ENCODE assay signal across 24 cellular contexts in genomic region chr10:4998671-4999070, GRCh38. TPM values are rescaled to one million over a fixed set of nuclear protein-coding genes. Genes with fewer than 3 reads are reported as not detected.
DNase-seq lines count a peak whose midpoint lies in the region; ATAC-seq, FAIRE-seq and TF ChIP-seq lines count a peak whose summit lies in the region.
"Had no signal": no experiment of that assay in that cellular context is flagged by ENCODE, and none has a peak within 500 bp of the region (broad histone marks: within the 10 kb centered on the region; RNA-seq: fewer than 3 reads in every experiment).

No MANE protein-coding gene starts in this region.

- no peak for FAIRE-seq in pancreas (lab: Jason Lieb, UNC)
- FAIRE-seq: D721Med, G401.6, GM12891, GM19239 had no signal

- no peak overlapping the region for H3K4me3 ChIP-seq in pancreas
- H3K4me3 ChIP-seq: BLaER1 had no signal

- no peaks in the 10 kb centered on the region for H3K27me3 ChIP-seq in pancreas
- H3K27me3 ChIP-seq: BE2C, BLaER1 had no signal

- intact Hi-C loops in activated CD4-positive, alpha-beta T cell treated with anti-CD3 and anti-CD28 coated beads, Interleukin-2, amount 10 ng/mL, durations not matched to agents 24 days and 14 days (cut with micrococcal nuclease): no loop called here
- intact Hi-C loops in pancreas (cut with DNase I): no loop called here

- no peaks in the 10 kb centered on the region for H3K4me1 Mint-ChIP-seq in activated CD4-positive, alpha-beta T cell treated with anti-CD3 and anti-CD28 coated beads, Interleukin-2, amount 10 ng/mL, durations not matched to agents 24 days and 14 days
- no peaks in the 10 kb centered on the region for H3K4me1 Mint-ChIP-seq in T-helper 17 cell
- H3K4me1 Mint-ChIP-seq: CD14-positive monocyte; CD4-positive, alpha-beta memory T cell; CD4-positive, CD25-positive, alpha-beta regulatory T cell; CD8-positive, alpha-beta memory T cell had no signal

- H3K4me3 Mint-ChIP-seq in activated CD4-positive, alpha-beta T cell treated with anti-CD3 and anti-CD28 coated beads, Interleukin-2, amount 10 ng/mL, durations not matched to agents 24 days and 14 days: no peak overlapping the region
- peak overlapping the region; percentile 37 for H3K4me3 Mint-ChIP-seq in T-helper 17 cell
- H3K4me3 Mint-ChIP-seq: CD14-positive monocyte; CD4-positive, alpha-beta memory T cell; CD4-positive, CD25-positive, alpha-beta regulatory T cell; CD8-positive, alpha-beta memory T cell had no signal

- no peak for TF ChIP-seq CTCF in pancreas (IDR thresholded peaks at IDR 0.05)

- H3K9me3 Mint-ChIP-seq in activated CD4-positive, alpha-beta T cell treated with anti-CD3 and anti-CD28 coated beads, Interleukin-2, amount 10 ng/mL, durations not matched to agents 24 days and 14 days: no peaks in the 10 kb centered on the region
- H3K9me3 Mint-ChIP-seq: CD4-positive, alpha-beta memory T cell; CD4-positive, CD25-positive, alpha-beta regulatory T cell; CD8-positive, alpha-beta memory T cell had no signal

- H3K4me1 ChIP-seq in pancreas: no peaks in the 10 kb centered on the region
- H3K4me1 ChIP-seq: BE2C, BLaER1 had no signal

- ATAC-seq in T-helper 17 cell: no peak
- peak; percentile 0 for ATAC-seq in left lobe of liver
- ATAC-seq in pancreas: no peak

- WGBS in pancreas, 2 donors: 88 to 89% methylated on average over 5 of the region's 5 CpGs

- H3K36me3 Mint-ChIP-seq in activated CD4-positive, alpha-beta T cell treated with anti-CD3 and anti-CD28 coated beads, Interleukin-2, amount 10 ng/mL, durations not matched to agents 24 days and 14 days (ENCODE audit: low read depth): no peaks in the 10 kb centered on the region
- H3K36me3 Mint-ChIP-seq in T-helper 17 cell (ENCODE audit: low read depth): no peaks in the 10 kb centered on the region
- H3K36me3 Mint-ChIP-seq: CD14-positive monocyte; CD4-positive, alpha-beta memory T cell; CD4-positive, CD25-positive, alpha-beta regulatory T cell; CD8-positive, alpha-beta memory T cell had no signal

- no peaks in the 10 kb centered on the region for H3K36me3 ChIP-seq in pancreas
- H3K36me3 ChIP-seq: BE2C, BLaER1 had no signal

- H3K27ac Mint-ChIP-seq in activated CD4-positive, alpha-beta T cell treated with anti-CD3 and anti-CD28 coated beads, Interleukin-2, amount 10 ng/mL, durations not matched to agents 24 days and 14 days: no peak overlapping the region
- H3K27ac Mint-ChIP-seq in T-helper 17 cell: no peak overlapping the region
- H3K27ac Mint-ChIP-seq: CD4-positive, CD25-positive, alpha-beta regulatory T cell had no signal

- no peaks in the 10 kb centered on the region for H3K27me3 Mint-ChIP-seq in activated CD4-positive, alpha-beta T cell treated with anti-CD3 and anti-CD28 coated beads, Interleukin-2, amount 10 ng/mL, durations not matched to agents 24 days and 14 days
- H3K27me3 Mint-ChIP-seq in T-helper 17 cell: peaks cover 26% of the 10 kb centered on the region

- DNase-seq in activated CD4-positive, alpha-beta T cell treated with anti-CD3 and anti-CD28 coated beads, Interleukin-2, amount 10 ng/mL, durations not matched to agents 24 days and 14 days: peak; percentile 2
- no peak for DNase-seq in activated CD4-positive, alpha-beta T cell treated with anti-CD3 and anti-CD28 coated beads, Interleukin-2, amount 50 U/mL, for 48 hours
- DNase-seq in T-helper 17 cell: no peak
- DNase-seq in left lobe of liver (ENCODE audit: low spot score): no peak
- no peak for DNase-seq in NCI-H1694 treated with DMSO at 0.1 percent for 48 hours (lab: John Stamatoyannopoulos, UW)
- DNase-seq in NCI-H146 (lab: John Stamatoyannopoulos, UW): no peak
- no peak for DNase-seq in pancreas
- DNase-seq: ACHN; BE2C; C1 segment of cervical spinal cord; Calu3; CD4-positive, alpha-beta memory T cell; CD4-positive, CD25-positive, alpha-beta regulatory T cell; CD8-positive, alpha-beta memory T cell; COR-L47; DMS79 treated with DMSO at 0.1 percent for 48 hours; GF-D8 had no signal

- H3K9me3 ChIP-seq in T-helper 17 cell (ENCODE audit: control insufficient read depth, low read length, poor library complexity, severe bottlenecking): no peaks in the 10 kb centered on the region
- no peaks in the 10 kb centered on the region for H3K9me3 ChIP-seq in pancreas
- H3K9me3 ChIP-seq: BE2C, BLaER1 had no signal

- H3K27ac ChIP-seq in pancreas: no peak overlapping the region
- H3K27ac ChIP-seq: 22Rv1, BLaER1 had no signal

RNA-seq across cellular contexts. Expression of gene AKR1C2, which starts 5.0 kb away (rescaled TPM):
- total RNA-seq in activated CD4-positive, alpha-beta T cell treated with anti-CD3 and anti-CD28 coated beads, Interleukin-2, amount 10 ng/mL, durations not matched to agents 24 days and 14 days: not detected in 2 replicates
- total RNA-seq in T-helper 17 cell (not detected), left lobe of liver (1,010 TPM), pancreas (10 to 100 TPM in 1 of 6 donors, 1 to 10 TPM in 5; 3.2 to 10.9 (median 5.6) TPM)
- polyA plus RNA-seq in pancreas: 1 to 10 TPM; 2.9 to 5.1 TPM
- total RNA-seq: CD4-positive, alpha-beta memory T cell; CD4-positive, CD25-positive, alpha-beta regulatory T cell; CD8-positive, alpha-beta memory T cell had no signal
- polyA plus RNA-seq: CD14-positive monocyte; CD4-positive, alpha-beta memory T cell; CD4-positive, CD25-positive, alpha-beta regulatory T cell; CD8-positive, alpha-beta memory T cell had no signal

RNA-seq across cellular contexts. Expression of gene AKR1C1, which starts 35.5 kb away (rescaled TPM):
- 0.62 and 1.0 TPM in 2 replicates for total RNA-seq in activated CD4-positive, alpha-beta T cell treated with anti-CD3 and anti-CD28 coated beads, Interleukin-2, amount 10 ng/mL, durations not matched to agents 24 days and 14 days
- total RNA-seq in T-helper 17 cell (1 to 10 TPM; 1.0 to 1.2 TPM), left lobe of liver (379 TPM), pancreas (10 to 100 TPM in 2 of 6 donors, 1 to 10 TPM in 4; 4.1 to 17.4 (median 8.8) TPM)
- 10 to 100 TPM in 1 of 2 donors, 1 to 10 TPM in 1; 9.2 to 11.8 TPM for polyA plus RNA-seq in pancreas
- polyA plus RNA-seq: CD8-positive, alpha-beta memory T cell had no signal

Comparison
In these comparisons a context has a peak if more than half of its experiments do, and no peak if none do; other contexts are left out.
1. RNA of gene AKR1C2, which starts 5.0 kb away (total RNA-seq): 1,010 TPM in left lobe of liver (single experiment); 3.2 to 10.9 TPM in pancreas, not detected in T-helper 17 cell and not detected in activated CD4-positive, alpha-beta T cell treated with anti-CD3 and anti-CD28 coated beads, Interleukin-2, amount 10 ng/mL, durations not matched to agents 24 days and 14 days; every median in the first group is over 10 times any median in the second.
2. RNA of gene AKR1C1, which starts 35.5 kb away (total RNA-seq): 379 TPM in left lobe of liver (single experiment); 4.1 to 17.4 TPM in pancreas, 1.0 to 1.2 TPM in T-helper 17 cell and 0.62 to 1.0 TPM in activated CD4-positive, alpha-beta T cell treated with anti-CD3 and anti-CD28 coated beads, Interleukin-2, amount 10 ng/mL, durations not matched to agents 24 days and 14 days; every median in the first group is over 10 times any median in the second.